In genomic region chr19:14528419-14529253, GRCh38 we compare ENCODE assay signal across 9 cellular contexts. TPM values are rescaled to one million over a fixed set of nuclear protein-coding genes. Genes with fewer than 3 reads are reported as not detected.
DNase-seq lines count a peak whose midpoint lies in the region; TF ChIP-seq lines count a peak whose summit lies in the region.
"Had no signal": no experiment of that assay in that cellular context is flagged by ENCODE, and none has a peak within 500 bp of the region (broad histone marks: within the 10 kb centered on the region; RNA-seq: fewer than 3 reads in every experiment).

No MANE protein-coding gene starts in this region.

- H4K20me1 ChIP-seq in KMS-11 (ENCODE audit: insufficient read depth) (no peaks in the 10 kb centered on the region), mammary epithelial cell (ENCODE audit: insufficient read depth, low read length) (no peaks in the 10 kb centered on the region)

- dilution Hi-C loops in mammary epithelial cell (cut with HindIII; ENCODE audit: low sequenced_read_pairs): no loop called here

- intact Hi-C loops in A673 (cut with micrococcal nuclease; ENCODE audit: unreplicated experiment) (no loop called here), mammary epithelial cell (cut with micrococcal nuclease) (no loop called here), lower leg skin (cut with DNase I; ENCODE audit: low total_unique reads) (no loop called here)

- CTCF ChIA-PET in A673 (lab: Charles Lee) (no interaction called here), mammary epithelial cell (lab: Charles Lee; ENCODE audit: low non-redundant PET) (interaction anchor here (0.7 kb wide), 1 partner anchor 56 kb away, joined by 3 read pairs; no protein-coding TSS in a partner anchor), GM10248 (lab: Yijun Ruan, JAX) (interaction anchor here (1.1 to 2.8 kb wide), 2 partner anchors 9 to 11 kb away, joined by 3 to 10 read pairs; partner anchors contain the start of gene DNAJB1)

- in situ Hi-C loops in mammary epithelial cell (cut with MboI; ENCODE audit: low sequenced_read_pairs in 2 of 2): no loop called here

- H3K4me2 ChIP-seq in KMS-11: peak overlapping the region; percentile 71
- H3K4me2 ChIP-seq in mammary epithelial cell (ENCODE audit: insufficient read depth, low read depth, low read length): peak overlapping the region; percentile 89

- WGBS in mammary epithelial cell (ENCODE audit: low coverage, missing lambda C conversion rate): 52% methylated on average over 20 of the region's 39 CpGs
- 33 to 34% methylated on average over 39 of the region's 39 CpGs for WGBS in lower leg skin, 2 donors

- POLR2A ChIA-PET in A673 (lab: Charles Lee; ENCODE audit: low non-redundant PET): interaction anchor here (0.5 kb wide), 1 partner anchor 25 kb away, joined by 3 read pairs; no protein-coding TSS in a partner anchor
- POLR2A ChIA-PET in GM10248 (lab: Yijun Ruan, JAX): interaction anchor here (1.9 kb wide), 1 partner anchor 10 kb away, joined by 9 read pairs; the partner anchor contains the start of gene DNAJB1

- DNase-seq in A673 (ENCODE audit: low spot score) (no peak), mammary epithelial cell (no peak), dermis blood vessel endothelial cell (no peak), GM10248 (ENCODE audit: extremely low spot score) (no peak), NCI-H2081 (lab: John Stamatoyannopoulos, UW) (no peak), lower leg skin (ENCODE audit: low spot score in 2 of 2) (no peak)

- H3K79me2 ChIP-seq in KMS-11 (ENCODE audit: insufficient read depth, low read depth) (peaks cover 30% of the 10 kb centered on the region), mammary epithelial cell (ENCODE audit: insufficient read depth, low read length) (peaks cover 44% of the 10 kb centered on the region)

- H3K9ac ChIP-seq in KMS-11: peak overlapping the region; percentile 24; the same call in 1 of the 2 replicates
- peak overlapping the region; percentile 80 for H3K9ac ChIP-seq in mammary epithelial cell (ENCODE audit: insufficient read depth, low read length)
- peak overlapping the region; percentile 68 to 69 for H3K9ac ChIP-seq in mucosa of rectum (ENCODE audit: low read depth in 1 of 2, low read length in 2 of 2)

- H3K27me3 ChIP-seq in A673 (replicated peaks; ENCODE audit: insufficient read depth, low read depth, low read length, poor library complexity) (no peaks in the 10 kb centered on the region), KMS-11 (ENCODE audit: insufficient read depth, low read depth) (no peaks in the 10 kb centered on the region), mammary epithelial cell (ENCODE audit: insufficient read depth, low read length) (no peaks in the 10 kb centered on the region), mucosa of rectum (ENCODE audit: control insufficient read depth in 2 of 2, insufficient read depth in 2 of 2, low read length in 2 of 2) (no peaks in the 10 kb centered on the region)

- TF ChIP-seq CTCF in A673 (conservative IDR thresholded peaks at IDR 0.05; ENCODE audit: low read depth, low read length): no peak
- no peak for TF ChIP-seq CTCF in KMS-11 (conservative IDR thresholded peaks at IDR 0.05; ENCODE audit: low read depth, low read length)
- no peak for TF ChIP-seq CTCF in mammary epithelial cell (conservative IDR thresholded peaks at IDR 0.05 in 1 of 2, IDR thresholded peaks at IDR 0.05 in 1 of 2; ENCODE audit: extremely low read depth in 1 of 2, insufficient read depth in 1 of 2, low read depth in 1 of 2, low read length in 2 of 2)
- no peak for TF ChIP-seq CTCF in GM10248 (IDR thresholded peaks at IDR 0.05; ENCODE audit: control extremely low read depth, extremely low read depth, low read depth, missing control alignments)
- no peak for TF ChIP-seq CTCF in lower leg skin (IDR thresholded peaks at IDR 0.05)

- H3K27ac ChIP-seq in A673 (ENCODE audit: low read depth, low read length, poor library complexity, severe bottlenecking): peak overlapping the region; percentile 15
- H3K27ac ChIP-seq in KMS-11: no peak overlapping the region; the same call in 1 of the 2 replicates
- H3K27ac ChIP-seq in mammary epithelial cell (ENCODE audit: insufficient read depth, low read depth, low read length): peak overlapping the region; percentile 97
- peak overlapping the region; percentile 48 to 51 for H3K27ac ChIP-seq in mucosa of rectum (ENCODE audit: low read depth in 2 of 2, low read length in 2 of 2)

- no peaks in the 10 kb centered on the region for H3K9me3 ChIP-seq in A673 (ENCODE audit: low read depth, low read length, poor library complexity, severe bottlenecking)
- H3K9me3 ChIP-seq in mammary epithelial cell (replicated peaks; ENCODE audit: insufficient read depth, low read length): no peaks in the 10 kb centered on the region
- no peaks in the 10 kb centered on the region for H3K9me3 ChIP-seq in mucosa of rectum (ENCODE audit: control insufficient read depth in 2 of 2, low read length in 2 of 2)

- no peaks in the 10 kb centered on the region for H3K36me3 ChIP-seq in A673 (ENCODE audit: insufficient read depth, low read length, poor library complexity, severe bottlenecking)
- H3K36me3 ChIP-seq in KMS-11 (ENCODE audit: insufficient read depth): no peaks in the 10 kb centered on the region
- H3K36me3 ChIP-seq in mammary epithelial cell (ENCODE audit: insufficient read depth, low read length): no peaks in the 10 kb centered on the region
- H3K36me3 ChIP-seq in mucosa of rectum (ENCODE audit: control insufficient read depth in 2 of 2, insufficient read depth in 2 of 2, low read length in 2 of 2): no peaks in the 10 kb centered on the region

- no TSS peak for BruUV-seq in A673 (replicated peaks; lab: Mats Ljungman, UMichigan)
- BruUV-seq in mammary epithelial cell (replicated peaks; lab: Mats Ljungman, UMichigan): no TSS peak

- H3K4me3 ChIP-seq in A673 (ENCODE audit: low read depth, low read length, poor library complexity, severe bottlenecking): peak overlapping the region; percentile 83
- H3K4me3 ChIP-seq in KMS-11 (IDR thresholded peaks at IDR 0.05; ENCODE audit: insufficient read depth, low read depth, low read length): no peak overlapping the region
- peak overlapping the region; percentile 41 to 61 (median 52) for H3K4me3 ChIP-seq in mammary epithelial cell (replicated peaks in 1 of 3; ENCODE audit: insufficient read depth in 1 of 3, low read depth in 2 of 3, low read length in 3 of 3)
- H3K4me3 ChIP-seq in mucosa of rectum (ENCODE audit: low read length in 2 of 2): peak overlapping the region; percentile 85 to 90
- no peak overlapping the region for H3K4me3 ChIP-seq in lower leg skin (ENCODE audit: low read depth, poor library complexity, severe bottlenecking)

- H2AFZ ChIP-seq in KMS-11 (ENCODE audit: low read depth) (peak overlapping the region; percentile 77; the same call in 1 of the 2 replicates), mammary epithelial cell (ENCODE audit: low read depth, low read length) (peak overlapping the region; percentile 85)

- H3K4me1 ChIP-seq in A673 (ENCODE audit: insufficient read depth, low read length, poor library complexity, severe bottlenecking): no peaks in the 10 kb centered on the region
- H3K4me1 ChIP-seq in KMS-11 (ENCODE audit: low read depth, poor library complexity, severe bottlenecking): peaks cover 15% of the 10 kb centered on the region
- peaks cover 44% of the 10 kb centered on the region for H3K4me1 ChIP-seq in mammary epithelial cell (ENCODE audit: insufficient read depth, low read length)
- H3K4me1 ChIP-seq in mucosa of rectum (ENCODE audit: control insufficient read depth in 2 of 2, insufficient read depth in 2 of 2, low read length in 2 of 2): peaks cover 0 to 7% of the 10 kb centered on the region in 2 donors

- no peak for TF ChIP-seq POLR2A in lower leg skin (IDR thresholded peaks at IDR 0.05)

RNA-seq across cellular contexts. Expression of gene TECR, which starts 0.8 kb away (rescaled TPM):
- 189 and 203 TPM in 2 replicates for total RNA-seq in A673 (2021)
- 100 to 1,000 TPM in 1 of 2 donors, 10 to 100 TPM in 1; 68.0 to 168 TPM for total RNA-seq in mammary epithelial cell
- 245 TPM for polyA plus RNA-seq in mammary epithelial cell
- polyA minus RNA-seq in mammary epithelial cell: 522 TPM
- total RNA-seq in dermis blood vessel endothelial cell: 17.0 and 25.5 TPM in 2 replicates
- total RNA-seq in lower leg skin: 100 to 1,000 TPM; 117 to 165 (median 147) TPM

RNA-seq across cellular contexts. Expression of gene DNAJB1, which starts 10.4 kb away (rescaled TPM):
- 105 and 122 TPM in 2 replicates for total RNA-seq in A673 (2021)
- total RNA-seq in mammary epithelial cell: 100 to 1,000 TPM; 133 to 182 TPM
- polyA plus RNA-seq in mammary epithelial cell: 176 TPM
- polyA minus RNA-seq in mammary epithelial cell: 261 TPM
- 29.5 and 39.5 TPM in 2 replicates for total RNA-seq in dermis blood vessel endothelial cell
- 100 to 1,000 TPM in 2 of 4 donors, 10 to 100 TPM in 2; 96.2 to 107 (median 99.6) TPM for total RNA-seq in lower leg skin

RNA-seq across cellular contexts. Expression of gene GIPC1, which starts 32.7 kb away (rescaled TPM):
- total RNA-seq in A673 (2021): 59.4 and 61.7 TPM in 2 replicates
- 100 to 1,000 TPM; 186 to 190 TPM for total RNA-seq in mammary epithelial cell
- polyA plus RNA-seq in mammary epithelial cell: 157 TPM
- polyA minus RNA-seq in mammary epithelial cell: 60.3 TPM
- total RNA-seq in dermis blood vessel endothelial cell: 175 and 182 TPM in 2 replicates
- total RNA-seq in lower leg skin: 100 to 1,000 TPM; 135 to 217 (median 164) TPM

RNA-seq across cellular contexts. Expression of gene NDUFB7, which starts 43.2 kb away (rescaled TPM):
- total RNA-seq in A673 (2021): 180 and 196 TPM in 2 replicates
- total RNA-seq in mammary epithelial cell: 100 to 1,000 TPM; 142 to 177 TPM
- polyA plus RNA-seq in mammary epithelial cell: 246 TPM
- polyA minus RNA-seq in mammary epithelial cell: 15.7 TPM
- total RNA-seq in dermis blood vessel endothelial cell: 199 and 268 TPM in 2 replicates
- 100 to 1,000 TPM; 219 to 332 (median 280) TPM for total RNA-seq in lower leg skin

RNA-seq across cellular contexts. Expression of gene PTGER1, which starts 53.5 kb away (rescaled TPM):
- total RNA-seq in A673 (2021) (0.72 TPM in 1 of 2 replicates, not detected in the other), mammary epithelial cell (under 1 TPM; 0.56 to 0.83 TPM), dermis blood vessel endothelial cell (0.17 and 0.42 TPM in 2 replicates), lower leg skin (under 1 TPM in 1 of 4 donors, not detected in 3; 0.62 TPM)
- not detected for polyA plus RNA-seq in mammary epithelial cell
- polyA minus RNA-seq in mammary epithelial cell: not detected
- total RNA-seq: SK-MEL-5 had no signal

Comparison
In these comparisons a context has a peak if more than half of its experiments do, and no peak if none do; other contexts are left out.
1. H3K4me3 ChIP-seq: peak in A673 (single experiment), mammary epithelial cell (3 of 3) and mucosa of rectum (2 of 2); none in KMS-11 (single experiment) and lower leg skin (single experiment).
2. H3K9ac ChIP-seq: peak in every context shown above with its lines; median percentile 80 in mammary epithelial cell; 68 in mucosa of rectum; 24 in KMS-11.